ENCODE assay signal across 1 cellular context in genomic region chr12:4137441-4137840, GRCh38.
TF ChIP-seq lines count a peak whose summit lies in the region.

No MANE protein-coding gene starts in this region.

TF ChIP-seq in GM23338, 12 proteins besides CTCF, POLR2A, EP300 and RAD21 (continued from another document):
- TF ChIP-seq REST (IDR thresholded peaks at IDR 0.05; ENCODE audit: unreplicated experiment), result no peak
- TF ChIP-seq ETS1 (IDR thresholded peaks at IDR 0.05), result no peak
- TF ChIP-seq EZH2 (IDR thresholded peaks at IDR 0.05; ENCODE audit: low read depth, unreplicated experiment), result no peak
- no peak for TF ChIP-seq NANOG (IDR thresholded peaks at IDR 0.05; ENCODE audit: borderline replicate concordance)
- TF ChIP-seq CREB1 (CRISPR knock-in tag; IDR thresholded peaks at IDR 0.05; ENCODE audit: low read depth), result no peak
- no peak for TF ChIP-seq JUNB (IDR thresholded peaks at IDR 0.05; ENCODE audit: unreplicated experiment)
- no peak for TF ChIP-seq STAT1 (IDR thresholded peaks at IDR 0.05; ENCODE audit: unreplicated experiment)
- TF ChIP-seq ZNF331 (CRISPR knock-in tag; IDR thresholded peaks at IDR 0.05; ENCODE audit: low read depth), result no peak
